In genomic region chr7:108454674-108455523, GRCh38 we compare ENCODE assay signal across 8 cellular contexts. TPM values are rescaled to one million over a fixed set of nuclear protein-coding genes. Genes with fewer than 3 reads are reported as not detected.
DNase-seq lines count a peak whose midpoint lies in the region; ATAC-seq and TF ChIP-seq lines count a peak whose summit lies in the region.

No MANE protein-coding gene starts in this region.

- ATAC-seq in HG02798 (IDR thresholded peaks at IDR 0.05; ENCODE audit: poor library complexity, unreplicated experiment) (peak; percentile 19), SK-N-SH treated with all-trans-retinoic acid at 6 μM for 48 hours (peak; percentile 57)
- ATAC-seq in activated CD4-positive, CD25-positive, alpha-beta regulatory T cell treated with anti-CD3 and anti-CD28 coated beads, Interleukin-2, amount 50 U/mL, for 24 hours: no peak

- peak overlapping the region; percentile 68 for H3K4me3 ChIP-seq in ectodermal cell (ENCODE audit: insufficient read depth, low read depth, low read length)

- peak; percentile 82 for DNase-seq in COLO668 (lab: John Stamatoyannopoulos, UW; ENCODE audit: unreplicated experiment)
- DNase-seq in medulla oblongata (ENCODE audit: extremely low spot score): peak; percentile 38
- no peak for DNase-seq in OCI-M2 (lab: John Stamatoyannopoulos, UW; ENCODE audit: unreplicated experiment)

- no peaks in the 10 kb centered on the region for H3K36me3 ChIP-seq in ectodermal cell (ENCODE audit: control insufficient read depth, insufficient read depth, low read length)

- no peaks in the 10 kb centered on the region for H3K9me3 ChIP-seq in ectodermal cell (ENCODE audit: control insufficient read depth, low read length)

- 0% methylated on average over 69 of the region's 69 CpGs for WGBS in ectodermal cell, 2 experiments

- H3K27me3 ChIP-seq in ectodermal cell (ENCODE audit: control insufficient read depth, insufficient read depth, low read length, poor library complexity, severe bottlenecking): peaks cover 46% of the 10 kb centered on the region

- H3K27ac ChIP-seq in ectodermal cell (ENCODE audit: insufficient read depth, low read depth, low read length, poor library complexity, severe bottlenecking) (no peak overlapping the region), temporal lobe (ENCODE audit: low read depth, low read length) (peak overlapping the region; percentile 52)

- H3K4me1 ChIP-seq in ectodermal cell (ENCODE audit: control insufficient read depth, insufficient read depth, low read length): peaks cover 5% of the 10 kb centered on the region

TF ChIP-seq in SK-N-SH treated with all-trans-retinoic acid at 6 μM for 48 hours, 23 proteins besides CTCF, POLR2A, EP300 and RAD21:
- no peak for TF ChIP-seq ESRRG (CRISPR knock-in tag; IDR thresholded peaks at IDR 0.05)
- no peak for TF ChIP-seq ZNF565 (CRISPR knock-in tag; conservative IDR thresholded peaks at IDR 0.05; ENCODE audit: low read depth)
- no peak for TF ChIP-seq ZFP30 (CRISPR knock-in tag; IDR thresholded peaks at IDR 0.05)
- no peak for TF ChIP-seq ARNTL (CRISPR knock-in tag; IDR thresholded peaks at IDR 0.05; ENCODE audit: borderline replicate concordance, low read depth)
- no peak for TF ChIP-seq ZFP3 (CRISPR knock-in tag; IDR thresholded peaks at IDR 0.05)
- TF ChIP-seq ZNF70 (CRISPR knock-in tag; IDR thresholded peaks at IDR 0.05): no peak; the same call in 1 of the 2 replicates
- TF ChIP-seq, protein P1, sequence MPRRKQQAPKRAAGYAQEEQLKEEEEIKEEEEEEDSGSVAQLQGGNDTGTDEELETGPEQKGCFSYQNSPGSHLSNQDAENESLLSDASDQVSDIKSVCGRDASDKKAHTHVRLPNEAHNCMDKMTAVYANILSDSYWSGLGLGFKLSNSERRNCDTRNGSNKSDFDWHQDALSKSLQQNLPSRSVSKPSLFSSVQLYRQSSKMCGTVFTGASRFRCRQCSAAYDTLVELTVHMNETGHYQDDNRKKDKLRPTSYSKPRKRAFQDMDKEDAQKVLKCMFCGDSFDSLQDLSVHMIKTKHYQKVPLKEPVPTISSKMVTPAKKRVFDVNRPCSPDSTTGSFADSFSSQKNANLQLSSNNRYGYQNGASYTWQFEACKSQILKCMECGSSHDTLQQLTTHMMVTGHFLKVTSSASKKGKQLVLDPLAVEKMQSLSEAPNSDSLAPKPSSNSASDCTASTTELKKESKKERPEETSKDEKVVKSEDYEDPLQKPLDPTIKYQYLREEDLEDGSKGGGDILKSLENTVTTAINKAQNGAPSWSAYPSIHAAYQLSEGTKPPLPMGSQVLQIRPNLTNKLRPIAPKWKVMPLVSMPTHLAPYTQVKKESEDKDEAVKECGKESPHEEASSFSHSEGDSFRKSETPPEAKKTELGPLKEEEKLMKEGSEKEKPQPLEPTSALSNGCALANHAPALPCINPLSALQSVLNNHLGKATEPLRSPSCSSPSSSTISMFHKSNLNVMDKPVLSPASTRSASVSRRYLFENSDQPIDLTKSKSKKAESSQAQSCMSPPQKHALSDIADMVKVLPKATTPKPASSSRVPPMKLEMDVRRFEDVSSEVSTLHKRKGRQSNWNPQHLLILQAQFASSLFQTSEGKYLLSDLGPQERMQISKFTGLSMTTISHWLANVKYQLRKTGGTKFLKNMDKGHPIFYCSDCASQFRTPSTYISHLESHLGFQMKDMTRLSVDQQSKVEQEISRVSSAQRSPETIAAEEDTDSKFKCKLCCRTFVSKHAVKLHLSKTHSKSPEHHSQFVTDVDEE (CRISPR knock-in tag; IDR thresholded peaks at IDR 0.05): no peak
- no peak for TF ChIP-seq SNAI2 (CRISPR knock-in tag; IDR thresholded peaks at IDR 0.05)
- no peak for TF ChIP-seq CSDC2 (CRISPR knock-in tag; IDR thresholded peaks at IDR 0.05)
- no peak; the same call in 1 of the 2 replicates for TF ChIP-seq TCF4 (CRISPR knock-in tag; IDR thresholded peaks at IDR 0.05; ENCODE audit: borderline replicate concordance)
- TF ChIP-seq TOX (CRISPR knock-in tag; IDR thresholded peaks at IDR 0.05; ENCODE audit: borderline replicate concordance): no peak
- no peak for TF ChIP-seq CSRNP3 (CRISPR knock-in tag; IDR thresholded peaks at IDR 0.05)
- TF ChIP-seq OSR1 (CRISPR knock-in tag; IDR thresholded peaks at IDR 0.05): no peak
- no peak for TF ChIP-seq BACH2 (CRISPR knock-in tag; IDR thresholded peaks at IDR 0.05; ENCODE audit: borderline replicate concordance)
- no peak for TF ChIP-seq POU6F1 (CRISPR knock-in tag; IDR thresholded peaks at IDR 0.05; ENCODE audit: borderline replicate concordance, low read depth)
- TF ChIP-seq ISL1 (CRISPR knock-in tag; IDR thresholded peaks at IDR 0.05): no peak
- TF ChIP-seq, protein P2, sequence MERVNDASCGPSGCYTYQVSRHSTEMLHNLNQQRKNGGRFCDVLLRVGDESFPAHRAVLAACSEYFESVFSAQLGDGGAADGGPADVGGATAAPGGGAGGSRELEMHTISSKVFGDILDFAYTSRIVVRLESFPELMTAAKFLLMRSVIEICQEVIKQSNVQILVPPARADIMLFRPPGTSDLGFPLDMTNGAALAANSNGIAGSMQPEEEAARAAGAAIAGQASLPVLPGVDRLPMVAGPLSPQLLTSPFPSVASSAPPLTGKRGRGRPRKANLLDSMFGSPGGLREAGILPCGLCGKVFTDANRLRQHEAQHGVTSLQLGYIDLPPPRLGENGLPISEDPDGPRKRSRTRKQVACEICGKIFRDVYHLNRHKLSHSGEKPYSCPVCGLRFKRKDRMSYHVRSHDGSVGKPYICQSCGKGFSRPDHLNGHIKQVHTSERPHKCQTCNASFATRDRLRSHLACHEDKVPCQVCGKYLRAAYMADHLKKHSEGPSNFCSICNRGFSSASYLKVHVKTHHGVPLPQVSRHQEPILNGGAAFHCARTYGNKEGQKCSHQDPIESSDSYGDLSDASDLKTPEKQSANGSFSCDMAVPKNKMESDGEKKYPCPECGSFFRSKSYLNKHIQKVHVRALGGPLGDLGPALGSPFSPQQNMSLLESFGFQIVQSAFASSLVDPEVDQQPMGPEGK (CRISPR knock-in tag; IDR thresholded peaks at IDR 0.05; ENCODE audit: borderline replicate concordance): no peak; the same call in 1 of the 2 replicates
- TF ChIP-seq ZNF8 (CRISPR knock-in tag; IDR thresholded peaks at IDR 0.05): no peak

RNA-seq across cellular contexts. Expression of gene NRCAM, which starts 1.3 kb away (rescaled TPM):
- 82.8 TPM for polyA plus RNA-seq in ectodermal cell (2013, experiment 1 of 4)
- polyA plus RNA-seq in ectodermal cell (2013, experiment 2 of 4): 109 TPM
- polyA plus RNA-seq in ectodermal cell (2013, experiment 3 of 4): 81.8 TPM
- polyA plus RNA-seq in ectodermal cell (2013, experiment 4 of 4): 89.0 TPM
- total RNA-seq in temporal lobe: 175 TPM

Comparison
In these comparisons a context has a peak if more than half of its experiments do, and no peak if none do; other contexts are left out.
1. ATAC-seq: peak in HG02798 (single experiment) and SK-N-SH treated with all-trans-retinoic acid at 6 μM for 48 hours (single experiment); none in activated CD4-positive, CD25-positive, alpha-beta regulatory T cell treated with anti-CD3 and anti-CD28 coated beads, Interleukin-2, amount 50 U/mL, for 24 hours (0 of 2).